Comparison of ENCODE assay signal across 7 cellular contexts in the genomic region with DNA sequence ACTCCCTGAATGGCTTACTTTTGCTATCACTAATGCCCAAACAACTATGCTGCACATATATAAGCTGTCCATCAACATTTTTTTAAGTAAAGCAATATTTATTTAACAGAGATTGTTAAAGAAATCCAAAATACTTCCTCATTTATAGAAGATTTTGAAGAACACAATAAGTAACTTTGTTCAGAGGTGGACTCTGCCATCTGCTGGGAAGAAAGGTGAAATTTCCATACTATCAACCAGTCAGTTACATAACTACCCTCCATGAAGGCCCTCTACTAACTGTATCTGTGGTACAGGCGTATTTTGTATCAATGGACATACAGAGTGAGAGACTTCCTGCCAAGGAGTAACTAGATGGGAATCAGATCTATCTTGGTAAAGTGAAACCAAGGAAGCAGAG.
DNase-seq lines count a peak whose midpoint lies in the region; ATAC-seq, FAIRE-seq and TF ChIP-seq lines count a peak whose summit lies in the region.

No MANE protein-coding gene starts in this region.

- H3K56ac ChIP-seq in H9 (ENCODE audit: insufficient read length, low read depth, low read length), result no peak overlapping the region

- no peaks in the 10 kb centered on the region for H3K79me2 ChIP-seq in H9 (ENCODE audit: insufficient read depth, low read length)

- no peaks in the 10 kb centered on the region for H3K4me1 ChIP-seq in H9 (ENCODE audit: insufficient read depth, low read length)
- no peaks in the 10 kb centered on the region for H3K4me1 ChIP-seq in Panc1 (ENCODE audit: control insufficient read depth, insufficient read depth, low read length)
- peaks cover 0 to 6% (median 0%) of the 10 kb centered on the region in 3 donors for H3K4me1 ChIP-seq in pancreas

- H3K23me2 ChIP-seq in H9 (ENCODE audit: insufficient read length, low read depth, low read length, poor library complexity, severe bottlenecking), result no peaks in the 10 kb centered on the region

- no peak overlapping the region for H4K5ac ChIP-seq in H9 (ENCODE audit: insufficient read length, low read depth, low read length)

- H4K91ac ChIP-seq in H9 (ENCODE audit: insufficient read length, low read depth, low read length), result no peak overlapping the region

- POLR2A ChIA-PET in Panc1 (lab: Charles Lee), result no interaction called here

- H3K4me3 Mint-ChIP-seq in H9, result no peak overlapping the region

- H3K4me3 ChIP-seq in Panc1 (ENCODE audit: low read depth in 2 of 2, low read length in 2 of 2) (no peak overlapping the region), pancreas (no peak overlapping the region), MG63 (no peak overlapping the region)

- no peak overlapping the region for H2BK120ac ChIP-seq in H9 (ENCODE audit: low read depth, low read length, poor library complexity, severe bottlenecking)

- no peak for TF ChIP-seq POLR2A in erythroblast (IDR thresholded peaks at IDR 0.05; ENCODE audit: low read length)

- H3K18ac ChIP-seq in H9 (ENCODE audit: insufficient read length, low read depth, low read length), result no peak overlapping the region

- no peak overlapping the region for H3K4ac ChIP-seq in H9 (ENCODE audit: low read depth, low read length)

- H4K8ac ChIP-seq in H9 (replicated peaks; ENCODE audit: insufficient read length, low read depth, low read length), result no peak overlapping the region

- H3K27me3 Mint-ChIP-seq in H9 (ENCODE audit: low read depth), result no peaks in the 10 kb centered on the region

- no peaks in the 10 kb centered on the region for H3K79me1 ChIP-seq in H9 (ENCODE audit: insufficient read depth, low read depth, low read length, poor library complexity, severe bottlenecking)

- no peak overlapping the region for H2BK20ac ChIP-seq in H9 (ENCODE audit: low read depth, low read length, poor library complexity, severe bottlenecking)

- no peaks in the 10 kb centered on the region for H3K9me3 Mint-ChIP-seq in H9

- CTCF ChIA-PET in Panc1 (lab: Charles Lee), result no interaction called here

- H2BK15ac ChIP-seq in H9 (ENCODE audit: low read depth, low read length), result no peak overlapping the region

- no peak overlapping the region for H2BK5ac ChIP-seq in H9 (ENCODE audit: insufficient read length, low read length)

- peak; percentile 83 for ATAC-seq in Panc1
- ATAC-seq in pancreas, result peak; percentile 67 to 95 (median 89)
- no peak for ATAC-seq in GM18517 (IDR thresholded peaks at IDR 0.05; ENCODE audit: unreplicated experiment)

- no peak overlapping the region for H3K27ac ChIP-seq in H9 (ENCODE audit: insufficient read length, low read depth, low read length)
- H3K27ac ChIP-seq in Panc1 (ENCODE audit: low read length), result no peak overlapping the region
- no peak overlapping the region for H3K27ac ChIP-seq in pancreas

- intact Hi-C loops in Panc1 (cut with micrococcal nuclease; ENCODE audit: unreplicated experiment), result no loop called here
- intact Hi-C loops in pancreas (cut with DNase I), result no loop called here

- no peaks in the 10 kb centered on the region for H4K20me1 ChIP-seq in H9 (ENCODE audit: control insufficient read depth, insufficient read depth, insufficient read length)

- H3K14ac ChIP-seq in H9 (ENCODE audit: insufficient read depth, low read length), result no peak overlapping the region

- H3K27me3 ChIP-seq in H9 (ENCODE audit: insufficient read depth, low read length) (no peaks in the 10 kb centered on the region), Panc1 (ENCODE audit: control insufficient read depth, insufficient read depth, low read length) (no peaks in the 10 kb centered on the region), pancreas (no peaks in the 10 kb centered on the region), MG63 (no peaks in the 10 kb centered on the region)

- H3K23ac ChIP-seq in H9 (ENCODE audit: insufficient read length, low read depth, low read length), result no peak overlapping the region

- WGBS in H9 (ENCODE audit: extremely low coverage, insufficient read length, low lambda C conversion rate), result no CpG with 5 or more reads among the region's 1 CpG
- WGBS in pancreas, 2 donors, result 53 to 63% methylated on average over 1 of the region's 1 CpG

- no peak overlapping the region for H2AFZ ChIP-seq in H9 (ENCODE audit: low read length)

- peaks cover 3 to 8% (median 5%) of the 10 kb centered on the region in 3 experiments; a peak in 4 of 7 replicates for H3K36me3 Mint-ChIP-seq in H9 (ENCODE audit: insufficient read depth in 1 of 3, low read depth in 3 of 3)

- H3K36me3 ChIP-seq in Panc1 (ENCODE audit: control insufficient read depth, insufficient read depth, low read length) (no peaks in the 10 kb centered on the region), pancreas (no peaks in the 10 kb centered on the region), MG63 (no peaks in the 10 kb centered on the region)

- H3K4me2 ChIP-seq in H9 (ENCODE audit: insufficient read depth, insufficient read length, low read length), result no peak overlapping the region

- peak; percentile 47 for DNase-seq in EL
- no peak for DNase-seq in H9
- peak; percentile 24 for DNase-seq in Panc1 (ENCODE audit: low read depth, low spot score)
- DNase-seq in erythroblast (lab: John Stamatoyannopoulos, UW), result peak; percentile 32 to 41
- no peak for DNase-seq in pancreas
- no peak for DNase-seq in MG63

- H3K4me1 Mint-ChIP-seq in H9, result peaks cover 4% of the 10 kb centered on the region in 2 experiments; a peak in 1 of 4 replicates

- H3K27ac Mint-ChIP-seq in H9, result no peak overlapping the region

- no peaks in the 10 kb centered on the region for H3K9me3 ChIP-seq in H9 (ENCODE audit: control insufficient read depth, low read depth, low read length)
- no peaks in the 10 kb centered on the region for H3K9me3 ChIP-seq in Panc1 (ENCODE audit: control insufficient read depth, insufficient read depth, low read depth, low read length)
- H3K9me3 ChIP-seq in pancreas, result no peaks in the 10 kb centered on the region
- no peaks in the 10 kb centered on the region for H3K9me3 ChIP-seq in MG63

- no peak overlapping the region for H2BK12ac ChIP-seq in H9 (ENCODE audit: insufficient read length, low read depth, low read length)

- BruUV-seq in Panc1 (replicated peaks; lab: Mats Ljungman, UMichigan), result no TSS peak

- H3K9ac ChIP-seq in H9 (ENCODE audit: extremely low read depth, insufficient read length, low read length), result no peak overlapping the region

- no peak overlapping the region for H2AK5ac ChIP-seq in H9 (ENCODE audit: insufficient read length, low read length)

- H3T11ph ChIP-seq in H9 (ENCODE audit: low read length), result no peak overlapping the region

- TF ChIP-seq CTCF in H9 (conservative IDR thresholded peaks at IDR 0.05), result peak; percentile 64
- peak; percentile 60; the same call in 1 of the 2 replicates for TF ChIP-seq CTCF in Panc1 (IDR thresholded peaks at IDR 0.05)
- TF ChIP-seq CTCF in pancreas (IDR thresholded peaks at IDR 0.05), result peak in 2 of 4 donors; percentile 6 to 21

- in situ Hi-C loops in Panc1 (cut with HindIII; ENCODE audit: low pct_unique_long_range_greater_than_20kb, low sequenced_read_pairs), result no loop called here

- FAIRE-seq in pancreas (lab: Jason Lieb, UNC), result peak; percentile 49

Comparison
In these comparisons a context has a peak if more than half of its experiments do, and no peak if none do; other contexts are left out.
1. DNase-seq: peak in EL (single experiment), Panc1 (single experiment) and erythroblast (2 of 2); none in H9 (single experiment), pancreas (0 of 6) and MG63 (single experiment).